1 cellular context compared by ENCODE assay signal in genomic region chr1:37633950-37634553, GRCh38.
A peak's percentile ranks its signal among the peaks of the same experiment; 100 is the strongest.
TF ChIP-seq lines count a peak whose summit lies in the region.

No MANE protein-coding gene starts in this region.

TF ChIP-seq in HepG2, 621 proteins besides CTCF, POLR2A, EP300 and RAD21:
- TF ChIP-seq HIVEP1 (CRISPR knock-in tag; IDR thresholded peaks at IDR 0.05) (no peak), ZNF790 (CRISPR knock-in tag; IDR thresholded peaks at IDR 0.05; ENCODE audit: borderline replicate concordance) (no peak), EZH2 (conservative IDR thresholded peaks at IDR 0.05; ENCODE audit: low read depth, low read length) (peak; percentile 27; the same call in 1 of the 2 replicates), ZMYM2 (CRISPR knock-in tag; IDR thresholded peaks at IDR 0.05) (no peak), ZNF446 (CRISPR knock-in tag; IDR thresholded peaks at IDR 0.05) (no peak), FOXK1 (CRISPR knock-in tag; IDR thresholded peaks at IDR 0.05; ENCODE audit: borderline replicate concordance, low read depth) (no peak), ELF3 (CRISPR knock-in tag; IDR thresholded peaks at IDR 0.05) (no peak)
TF ChIP-seq in HepG2: peak in this region for 1.
